Comparison of ENCODE assay signal across 1 cellular context in the genomic region with DNA sequence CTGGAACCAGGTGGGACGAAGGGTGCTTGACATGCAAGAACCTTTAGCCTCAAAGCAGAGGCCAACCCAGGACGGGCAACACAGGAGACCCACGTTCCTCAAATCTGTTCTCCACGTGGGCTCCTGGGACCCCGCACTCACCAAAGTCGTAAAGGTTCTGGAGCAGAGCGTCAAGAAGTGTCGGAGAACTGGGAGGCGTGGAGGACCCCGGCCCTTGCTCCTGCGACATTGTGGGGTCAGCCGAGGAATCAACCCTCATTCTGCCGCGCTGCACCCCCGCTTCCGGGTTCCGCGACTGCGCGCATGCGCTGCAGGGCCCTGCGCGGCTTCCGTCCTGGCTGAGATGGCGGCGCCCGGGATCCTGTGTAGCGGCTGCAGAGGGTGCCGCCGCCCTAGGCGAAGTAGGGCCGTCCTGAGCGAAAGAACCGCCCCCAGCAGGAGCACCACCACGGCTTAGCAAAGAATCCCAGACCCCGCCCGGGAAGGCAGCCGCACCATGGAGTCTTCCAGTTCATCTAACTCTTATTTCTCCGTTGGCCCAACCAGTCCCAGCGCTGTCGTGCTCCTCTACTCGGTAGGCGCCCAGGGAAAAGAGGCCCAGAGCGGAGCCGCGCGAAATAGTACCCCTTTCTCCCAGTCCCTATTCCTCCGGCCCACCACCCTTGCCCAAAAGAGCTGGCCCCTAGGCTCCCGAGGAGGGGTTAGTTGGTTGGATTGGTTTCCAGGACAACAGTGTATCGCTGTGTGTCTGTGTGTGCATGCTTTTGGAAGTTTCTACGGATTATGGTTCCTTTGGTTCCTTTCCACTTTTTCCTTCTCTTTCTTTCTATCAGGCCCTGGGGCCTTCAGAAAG.
A peak's percentile ranks its signal among the peaks of the same experiment; 100 is the strongest.
TF ChIP-seq lines count a peak whose summit lies in the region.

A gene (plus strand): TSS at position 330 of the 853 bp plus-strand sequence. CDS start 167 bp downstream, at position 497.

TF ChIP-seq in HEK293, 187 proteins besides CTCF, POLR2A, EP300 and RAD21 (continued from another document and continues in another):
- TF ChIP-seq GLIS1 (tag by site-specific recombination; IDR thresholded peaks at IDR 0.05): no peak; the same call in 1 of the 2 replicates
- TF ChIP-seq ZNF423 (tag by site-specific recombination; IDR thresholded peaks at IDR 0.05): peak; percentile 64
- TF ChIP-seq ZBTB21 (tag by site-specific recombination; IDR thresholded peaks at IDR 0.05): no peak
- TF ChIP-seq ZNF202 (tag by site-specific recombination; IDR thresholded peaks at IDR 0.05; ENCODE audit: borderline replicate concordance): no peak
- TF ChIP-seq ZNF600 (tag by site-specific recombination; IDR thresholded peaks at IDR 0.05): peak; percentile 82
- no peak for TF ChIP-seq ZNF670 (tag by site-specific recombination; IDR thresholded peaks at IDR 0.05; ENCODE audit: low read depth)
- TF ChIP-seq ZNF311 (tag by site-specific recombination; IDR thresholded peaks at IDR 0.05; ENCODE audit: borderline replicate concordance): no peak
- TF ChIP-seq, protein P1, sequence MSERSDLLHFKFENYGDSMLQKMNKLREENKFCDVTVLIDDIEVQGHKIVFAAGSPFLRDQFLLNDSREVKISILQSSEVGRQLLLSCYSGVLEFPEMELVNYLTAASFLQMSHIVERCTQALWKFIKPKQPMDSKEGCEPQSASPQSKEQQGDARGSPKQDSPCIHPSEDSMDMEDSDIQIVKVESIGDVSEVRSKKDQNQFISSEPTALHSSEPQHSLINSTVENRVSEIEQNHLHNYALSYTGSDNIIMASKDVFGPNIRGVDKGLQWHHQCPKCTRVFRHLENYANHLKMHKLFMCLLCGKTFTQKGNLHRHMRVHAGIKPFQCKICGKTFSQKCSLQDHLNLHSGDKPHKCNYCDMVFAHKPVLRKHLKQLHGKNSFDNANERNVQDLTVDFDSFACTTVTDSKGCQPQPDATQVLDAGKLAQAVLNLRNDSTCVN (tag by site-specific recombination; optimal IDR thresholded peaks at IDR 0.05): peak; percentile 59
- TF ChIP-seq, protein P2, sequence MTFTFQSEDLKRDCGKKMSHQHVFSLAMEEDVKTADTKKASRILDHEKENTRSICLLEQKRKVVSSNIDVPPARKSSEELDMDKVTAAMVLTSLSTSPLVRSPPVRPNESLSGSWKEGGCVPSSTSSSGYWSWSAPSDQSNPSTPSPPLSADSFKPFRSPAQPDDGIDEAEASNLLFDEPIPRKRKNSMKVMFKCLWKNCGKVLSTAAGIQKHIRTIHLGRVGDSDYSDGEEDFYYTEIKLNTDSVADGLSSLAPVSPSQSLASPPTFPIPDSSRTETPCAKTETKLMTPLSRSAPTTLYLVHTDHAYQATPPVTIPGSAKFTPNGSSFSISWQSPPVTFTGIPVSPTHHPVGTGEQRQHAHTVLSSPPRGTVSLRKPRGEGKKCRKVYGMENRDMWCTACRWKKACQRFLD (tag by site-specific recombination; IDR thresholded peaks at IDR 0.05): no peak
- TF ChIP-seq ZNF555 (tag by site-specific recombination; conservative IDR thresholded peaks at IDR 0.05): no peak
- TF ChIP-seq ZNF140 (tag by site-specific recombination; IDR thresholded peaks at IDR 0.05): no peak
- TF ChIP-seq, protein P3, sequence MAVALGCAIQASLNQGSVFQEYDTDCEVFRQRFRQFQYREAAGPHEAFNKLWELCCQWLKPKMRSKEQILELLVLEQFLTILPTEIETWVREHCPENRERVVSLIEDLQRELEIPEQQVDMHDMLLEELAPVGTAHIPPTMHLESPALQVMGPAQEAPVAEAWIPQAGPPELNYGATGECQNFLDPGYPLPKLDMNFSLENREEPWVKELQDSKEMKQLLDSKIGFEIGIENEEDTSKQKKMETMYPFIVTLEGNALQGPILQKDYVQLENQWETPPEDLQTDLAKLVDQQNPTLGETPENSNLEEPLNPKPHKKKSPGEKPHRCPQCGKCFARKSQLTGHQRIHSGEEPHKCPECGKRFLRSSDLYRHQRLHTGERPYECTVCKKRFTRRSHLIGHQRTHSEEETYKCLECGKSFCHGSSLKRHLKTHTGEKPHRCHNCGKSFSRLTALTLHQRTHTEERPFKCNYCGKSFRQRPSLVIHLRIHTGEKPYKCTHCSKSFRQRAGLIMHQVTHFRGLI (tag by site-specific recombination; IDR thresholded peaks at IDR 0.05): no peak
- no peak for TF ChIP-seq ZNF404 (tag by site-specific recombination; IDR thresholded peaks at IDR 0.05)
- TF ChIP-seq EGR2 (tag by site-specific recombination; IDR thresholded peaks at IDR 0.05; ENCODE audit: low read depth): peak; percentile 68
- TF ChIP-seq ZNF174 (tag by site-specific recombination; IDR thresholded peaks at IDR 0.05): no peak
- no peak for TF ChIP-seq ZNF211 (tag by site-specific recombination; IDR thresholded peaks at IDR 0.05; ENCODE audit: low read depth)
- peak; percentile 45 for TF ChIP-seq ZEB2 (tag by site-specific recombination; IDR thresholded peaks at IDR 0.05)
- no peak for TF ChIP-seq ZNF768 (tag by site-specific recombination; IDR thresholded peaks at IDR 0.05)
- TF ChIP-seq ZNF274 (IDR thresholded peaks at IDR 0.05; ENCODE audit: low read length): no peak
- TF ChIP-seq ZNF274 (tag by site-specific recombination; IDR thresholded peaks at IDR 0.05; ENCODE audit: borderline replicate concordance): no peak
- TF ChIP-seq MEIS1 (CRISPR knock-in tag; IDR thresholded peaks at IDR 0.05; ENCODE audit: borderline replicate concordance): no peak
- TF ChIP-seq, protein P4, sequence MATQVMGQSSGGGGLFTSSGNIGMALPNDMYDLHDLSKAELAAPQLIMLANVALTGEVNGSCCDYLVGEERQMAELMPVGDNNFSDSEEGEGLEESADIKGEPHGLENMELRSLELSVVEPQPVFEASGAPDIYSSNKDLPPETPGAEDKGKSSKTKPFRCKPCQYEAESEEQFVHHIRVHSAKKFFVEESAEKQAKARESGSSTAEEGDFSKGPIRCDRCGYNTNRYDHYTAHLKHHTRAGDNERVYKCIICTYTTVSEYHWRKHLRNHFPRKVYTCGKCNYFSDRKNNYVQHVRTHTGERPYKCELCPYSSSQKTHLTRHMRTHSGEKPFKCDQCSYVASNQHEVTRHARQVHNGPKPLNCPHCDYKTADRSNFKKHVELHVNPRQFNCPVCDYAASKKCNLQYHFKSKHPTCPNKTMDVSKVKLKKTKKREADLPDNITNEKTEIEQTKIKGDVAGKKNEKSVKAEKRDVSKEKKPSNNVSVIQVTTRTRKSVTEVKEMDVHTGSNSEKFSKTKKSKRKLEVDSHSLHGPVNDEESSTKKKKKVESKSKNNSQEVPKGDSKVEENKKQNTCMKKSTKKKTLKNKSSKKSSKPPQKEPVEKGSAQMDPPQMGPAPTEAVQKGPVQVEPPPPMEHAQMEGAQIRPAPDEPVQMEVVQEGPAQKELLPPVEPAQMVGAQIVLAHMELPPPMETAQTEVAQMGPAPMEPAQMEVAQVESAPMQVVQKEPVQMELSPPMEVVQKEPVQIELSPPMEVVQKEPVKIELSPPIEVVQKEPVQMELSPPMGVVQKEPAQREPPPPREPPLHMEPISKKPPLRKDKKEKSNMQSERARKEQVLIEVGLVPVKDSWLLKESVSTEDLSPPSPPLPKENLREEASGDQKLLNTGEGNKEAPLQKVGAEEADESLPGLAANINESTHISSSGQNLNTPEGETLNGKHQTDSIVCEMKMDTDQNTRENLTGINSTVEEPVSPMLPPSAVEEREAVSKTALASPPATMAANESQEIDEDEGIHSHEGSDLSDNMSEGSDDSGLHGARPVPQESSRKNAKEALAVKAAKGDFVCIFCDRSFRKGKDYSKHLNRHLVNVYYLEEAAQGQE (tag by site-specific recombination; IDR thresholded peaks at IDR 0.05): peak; percentile 43; the same call in 1 of the 2 replicates
- TF ChIP-seq, protein P5, sequence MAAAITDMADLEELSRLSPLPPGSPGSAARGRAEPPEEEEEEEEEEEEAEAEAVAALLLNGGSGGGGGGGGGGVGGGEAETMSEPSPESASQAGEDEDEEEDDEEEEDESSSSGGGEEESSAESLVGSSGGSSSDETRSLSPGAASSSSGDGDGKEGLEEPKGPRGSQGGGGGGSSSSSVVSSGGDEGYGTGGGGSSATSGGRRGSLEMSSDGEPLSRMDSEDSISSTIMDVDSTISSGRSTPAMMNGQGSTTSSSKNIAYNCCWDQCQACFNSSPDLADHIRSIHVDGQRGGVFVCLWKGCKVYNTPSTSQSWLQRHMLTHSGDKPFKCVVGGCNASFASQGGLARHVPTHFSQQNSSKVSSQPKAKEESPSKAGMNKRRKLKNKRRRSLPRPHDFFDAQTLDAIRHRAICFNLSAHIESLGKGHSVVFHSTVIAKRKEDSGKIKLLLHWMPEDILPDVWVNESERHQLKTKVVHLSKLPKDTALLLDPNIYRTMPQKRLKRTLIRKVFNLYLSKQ (tag by site-specific recombination; IDR thresholded peaks at IDR 0.05; ENCODE audit: borderline replicate concordance): no peak
- peak; percentile 52; the same call in 1 of the 2 replicates for TF ChIP-seq ZFP69B (tag by site-specific recombination; IDR thresholded peaks at IDR 0.05)
- TF ChIP-seq, protein P6, sequence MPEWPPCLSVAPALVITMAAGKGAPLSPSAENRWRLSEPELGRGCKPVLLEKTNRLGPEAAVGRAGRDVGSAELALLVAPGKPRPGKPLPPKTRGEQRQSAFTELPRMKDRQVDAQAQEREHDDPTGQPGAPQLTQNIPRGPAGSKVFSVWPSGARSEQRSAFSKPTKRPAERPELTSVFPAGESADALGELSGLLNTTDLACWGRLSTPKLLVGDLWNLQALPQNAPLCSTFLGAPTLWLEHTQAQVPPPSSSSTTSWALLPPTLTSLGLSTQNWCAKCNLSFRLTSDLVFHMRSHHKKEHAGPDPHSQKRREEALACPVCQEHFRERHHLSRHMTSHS (tag by site-specific recombination; IDR thresholded peaks at IDR 0.05): no peak
- peak; percentile 36; the same call in 1 of the 2 replicates for TF ChIP-seq ZNF629 (tag by site-specific recombination; IDR thresholded peaks at IDR 0.05)
- TF ChIP-seq ZNF394 (tag by site-specific recombination; IDR thresholded peaks at IDR 0.05; ENCODE audit: borderline replicate concordance): peak; percentile 39; the same call in 1 of the 2 replicates
- no peak; the same call in 1 of the 2 replicates for TF ChIP-seq TRIM28 (IDR thresholded peaks at IDR 0.05; ENCODE audit: borderline replicate concordance, low read length)
- no peak for TF ChIP-seq GFI1B (tag by site-specific recombination; IDR thresholded peaks at IDR 0.05)
- TF ChIP-seq ZNF10 (tag by site-specific recombination; IDR thresholded peaks at IDR 0.05): no peak
- peak; percentile 86 for TF ChIP-seq ZNF335 (tag by site-specific recombination; conservative IDR thresholded peaks at IDR 0.05)
- TF ChIP-seq ZNF529 (tag by site-specific recombination; IDR thresholded peaks at IDR 0.05; ENCODE audit: insufficient replicate concordance): no peak
- no peak for TF ChIP-seq SALL2 (tag by site-specific recombination; IDR thresholded peaks at IDR 0.05; ENCODE audit: borderline replicate concordance)
- TF ChIP-seq, protein P7, sequence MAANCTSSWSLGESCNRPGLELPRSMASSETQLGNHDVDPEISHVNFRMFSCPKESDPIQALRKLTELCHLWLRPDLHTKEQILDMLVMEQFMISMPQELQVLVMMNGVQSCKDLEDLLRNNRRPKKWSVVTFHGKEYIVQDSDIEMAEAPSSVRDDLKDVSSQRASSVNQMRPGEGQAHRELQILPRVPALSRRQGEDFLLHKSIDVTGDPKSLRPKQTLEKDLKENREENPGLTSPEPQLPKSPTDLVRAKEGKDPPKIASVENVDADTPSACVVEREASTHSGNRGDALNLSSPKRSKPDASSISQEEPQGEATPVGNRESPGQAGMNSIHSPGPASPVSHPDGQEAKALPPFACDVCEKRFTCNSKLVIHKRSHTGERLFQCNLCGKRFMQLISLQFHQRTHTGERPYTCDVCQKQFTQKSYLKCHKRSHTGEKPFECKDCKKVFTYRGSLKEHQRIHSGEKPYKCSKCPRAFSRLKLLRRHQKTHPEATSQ (tag by site-specific recombination; IDR thresholded peaks at IDR 0.05): no peak; the same call in 1 of the 2 replicates
- TF ChIP-seq ZSCAN30 (tag by site-specific recombination; IDR thresholded peaks at IDR 0.05): peak; percentile 59; the same call in 1 of the 2 replicates
- TF ChIP-seq, protein P8, sequence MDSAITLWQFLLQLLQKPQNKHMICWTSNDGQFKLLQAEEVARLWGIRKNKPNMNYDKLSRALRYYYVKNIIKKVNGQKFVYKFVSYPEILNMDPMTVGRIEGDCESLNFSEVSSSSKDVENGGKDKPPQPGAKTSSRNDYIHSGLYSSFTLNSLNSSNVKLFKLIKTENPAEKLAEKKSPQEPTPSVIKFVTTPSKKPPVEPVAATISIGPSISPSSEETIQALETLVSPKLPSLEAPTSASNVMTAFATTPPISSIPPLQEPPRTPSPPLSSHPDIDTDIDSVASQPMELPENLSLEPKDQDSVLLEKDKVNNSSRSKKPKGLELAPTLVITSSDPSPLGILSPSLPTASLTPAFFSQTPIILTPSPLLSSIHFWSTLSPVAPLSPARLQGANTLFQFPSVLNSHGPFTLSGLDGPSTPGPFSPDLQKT (IDR thresholded peaks at IDR 0.05; ENCODE audit: borderline replicate concordance, low read depth, low read length): no peak; the same call in 1 of the 2 replicates
- no peak for TF ChIP-seq ZNF155 (tag by site-specific recombination; IDR thresholded peaks at IDR 0.05)
- TF ChIP-seq ZNF785 (tag by site-specific recombination; IDR thresholded peaks at IDR 0.05): no peak
- TF ChIP-seq KLF9 (tag by site-specific recombination; IDR thresholded peaks at IDR 0.05; ENCODE audit: low read depth): no peak
- TF ChIP-seq ZNF747 (tag by site-specific recombination; IDR thresholded peaks at IDR 0.05): no peak
- TF ChIP-seq KLF1 (tag by site-specific recombination; IDR thresholded peaks at IDR 0.05): peak; percentile 22
- peak; percentile 71; the same call in 1 of the 2 replicates for TF ChIP-seq KLF16 (tag by site-specific recombination; IDR thresholded peaks at IDR 0.05)
- TF ChIP-seq ZNF157 (tag by site-specific recombination; IDR thresholded peaks at IDR 0.05): no peak
- TF ChIP-seq HOXD13 (CRISPR knock-in tag; IDR thresholded peaks at IDR 0.05; ENCODE audit: borderline replicate concordance): no peak
- no peak for TF ChIP-seq ZNF426 (tag by site-specific recombination; IDR thresholded peaks at IDR 0.05)
- TF ChIP-seq ZNF24 (tag by site-specific recombination; IDR thresholded peaks at IDR 0.05): 0 out of 2 replicates have a peak, but pooled peaks have one; percentile 13
- no peak for TF ChIP-seq KLF10 (tag by site-specific recombination; IDR thresholded peaks at IDR 0.05)
- TF ChIP-seq ZBTB20 (tag by site-specific recombination; IDR thresholded peaks at IDR 0.05): peak; percentile 99
- no peak for TF ChIP-seq ZNF223 (tag by site-specific recombination; IDR thresholded peaks at IDR 0.05)
- no peak for TF ChIP-seq ZNF544 (tag by site-specific recombination; IDR thresholded peaks at IDR 0.05)
- TF ChIP-seq SCRT1 (tag by site-specific recombination; IDR thresholded peaks at IDR 0.05; ENCODE audit: borderline replicate concordance): 0 out of 2 replicates have a peak, but pooled peaks have one; percentile 25
